In genomic region chr1:200072636-200073285, GRCh38 we compare ENCODE assay signal across 13 cellular contexts. TPM values are rescaled to one million over a fixed set of nuclear protein-coding genes. Genes with fewer than 3 reads are reported as not detected.
DNase-seq lines count a peak whose midpoint lies in the region; ATAC-seq and TF ChIP-seq lines count a peak whose summit lies in the region.
"Had no signal": no experiment of that assay in that cellular context is flagged by ENCODE, and none has a peak within 500 bp of the region (broad histone marks: within the 10 kb centered on the region; RNA-seq: fewer than 3 reads in every experiment).

No MANE protein-coding gene starts in this region.

- no peak overlapping the region for H3K9ac ChIP-seq in KMS-11
- H3K9ac ChIP-seq: BLaER1 treated with 17β-estradiol and CSF1 and Interleukin-3, amounts not matched to agents 10 nM and 100 nM had no signal

- H3K27ac Mint-ChIP-seq in activated naive CD8-positive, alpha-beta T cell treated with anti-CD3 and anti-CD28 coated beads for 36 hours: no peak overlapping the region
- H3K27ac Mint-ChIP-seq: activated naive CD4-positive, alpha-beta T cell treated with anti-CD3 and anti-CD28 coated beads, Interleukin-2, amount 50 U/mL, for 72 hours had no signal

- no peak overlapping the region for H3K4me3 Mint-ChIP-seq in activated naive CD8-positive, alpha-beta T cell treated with anti-CD3 and anti-CD28 coated beads for 36 hours

- no peak overlapping the region; the same call in 1 of the 2 replicates for H2AFZ ChIP-seq in KMS-11 (ENCODE audit: low read depth)

- H3K4me2 ChIP-seq in KMS-11: peak overlapping the region; percentile 72

- intact Hi-C loops in mucosa of descending colon (cut with DNase I, micrococcal nuclease): no loop called here

- no peaks in the 10 kb centered on the region for H3K9me3 ChIP-seq in mucosa of descending colon
- H3K9me3 ChIP-seq: BLaER1 treated with 17β-estradiol and CSF1 and Interleukin-3, amounts not matched to agents 10 nM and 100 nM; right lobe of liver had no signal

- no peaks in the 10 kb centered on the region for H3K4me1 Mint-ChIP-seq in activated naive CD8-positive, alpha-beta T cell treated with anti-CD3 and anti-CD28 coated beads for 36 hours

- H3K9me3 Mint-ChIP-seq in activated naive CD8-positive, alpha-beta T cell treated with anti-CD3 and anti-CD28 coated beads for 36 hours: no peaks in the 10 kb centered on the region
- H3K9me3 Mint-ChIP-seq: activated naive CD4-positive, alpha-beta T cell treated with anti-CD3 and anti-CD28 coated beads, Interleukin-2, amount 50 U/mL, for 72 hours had no signal

- H3K36me3 ChIP-seq in KMS-11 (ENCODE audit: insufficient read depth) (no peaks in the 10 kb centered on the region), mucosa of descending colon (ENCODE audit: low read depth) (no peaks in the 10 kb centered on the region)
- H3K36me3 ChIP-seq: BLaER1 treated with 17β-estradiol and CSF1 and Interleukin-3, amounts not matched to agents 10 nM and 100 nM; right lobe of liver had no signal

- TF ChIP-seq CTCF in GM13976 (IDR thresholded peaks at IDR 0.05; ENCODE audit: borderline replicate concordance, control extremely low read depth, extremely low read depth, insufficient read depth, missing control alignments): no peak
- no peak for TF ChIP-seq CTCF in KMS-11 (conservative IDR thresholded peaks at IDR 0.05; ENCODE audit: low read depth, low read length)
- no peak for TF ChIP-seq CTCF in mucosa of descending colon (IDR thresholded peaks at IDR 0.05)

- peaks cover 44% of the 10 kb centered on the region for H3K27me3 Mint-ChIP-seq in activated naive CD8-positive, alpha-beta T cell treated with anti-CD3 and anti-CD28 coated beads for 36 hours

- ATAC-seq in GM19455 (IDR thresholded peaks at IDR 0.05; ENCODE audit: unreplicated experiment) (peak; percentile 97), HG02885 (IDR thresholded peaks at IDR 0.05; ENCODE audit: poor library complexity, unreplicated experiment) (peak; percentile 96), mucosa of descending colon (no peak)
- ATAC-seq: activated naive CD4-positive, alpha-beta T cell treated with anti-CD3 and anti-CD28 coated beads, Interleukin-2, amount 50 U/mL, for 72 hours had no signal

- in situ Hi-C loops in GM13976 (cut with MboI; ENCODE audit: low sequenced_read_pairs, unreplicated experiment): no loop called here

- H3K4me1 ChIP-seq in KMS-11 (ENCODE audit: low read depth, poor library complexity, severe bottlenecking) (peaks cover 36% of the 10 kb centered on the region), mucosa of descending colon (ENCODE audit: low read depth) (no peaks in the 10 kb centered on the region)

- peak overlapping the region; percentile 12; the same call in 1 of the 2 replicates for H3K27ac ChIP-seq in KMS-11
- H3K27ac ChIP-seq: BLaER1 treated with 17β-estradiol and CSF1 and Interleukin-3, amounts not matched to agents 10 nM and 100 nM; right lobe of liver had no signal

- H3K79me2 ChIP-seq in KMS-11 (ENCODE audit: insufficient read depth, low read depth): no peaks in the 10 kb centered on the region

- H3K4me3 ChIP-seq in KMS-11 (IDR thresholded peaks at IDR 0.05; ENCODE audit: insufficient read depth, low read depth, low read length) (peak overlapping the region; percentile 59), mucosa of descending colon (no peak overlapping the region)
- H3K4me3 ChIP-seq: BLaER1 treated with 17β-estradiol and CSF1 and Interleukin-3, amounts not matched to agents 10 nM and 100 nM; right lobe of liver had no signal

- H4K20me1 ChIP-seq in KMS-11 (ENCODE audit: insufficient read depth): no peaks in the 10 kb centered on the region
- H4K20me1 ChIP-seq: BLaER1 treated with 17β-estradiol and CSF1 and Interleukin-3, amounts not matched to agents 10 nM and 100 nM had no signal

- DNase-seq in GM13976 (ENCODE audit: low spot score) (peak; percentile 30), NCI-H510A (lab: John Stamatoyannopoulos, UW) (no peak), mucosa of descending colon (no peak), NOMO-1 treated with DMSO at 0.1 percent for 48 hours (lab: John Stamatoyannopoulos, UW; ENCODE audit: unreplicated experiment) (no peak)
- no peak for DNase-seq in activated naive CD8-positive, alpha-beta T cell treated with anti-CD3 and anti-CD28 coated beads for 36 hours
- DNase-seq: mammary epithelial cell, NCI-H2171, right lobe of liver had no signal

- no peaks in the 10 kb centered on the region for H3K36me3 Mint-ChIP-seq in activated naive CD8-positive, alpha-beta T cell treated with anti-CD3 and anti-CD28 coated beads for 36 hours
- H3K36me3 Mint-ChIP-seq: activated naive CD4-positive, alpha-beta T cell treated with anti-CD3 and anti-CD28 coated beads, Interleukin-2, amount 50 U/mL, for 72 hours had no signal

- no peaks in the 10 kb centered on the region for H3K27me3 ChIP-seq in KMS-11 (ENCODE audit: insufficient read depth, low read depth)
- H3K27me3 ChIP-seq: BLaER1 treated with 17β-estradiol and CSF1 and Interleukin-3, amounts not matched to agents 10 nM and 100 nM; right lobe of liver had no signal

RNA-seq across cellular contexts. Expression of gene NR5A2, which starts 45.3 kb away (rescaled TPM):
- total RNA-seq in mucosa of descending colon: 10 to 100 TPM; 32.7 to 75.3 (median 47.9) TPM
- total RNA-seq in activated naive CD8-positive, alpha-beta T cell treated with anti-CD3 and anti-CD28 coated beads for 36 hours: under 1 TPM; 0.06 to 0.08 TPM
- total RNA-seq: mammary epithelial cell had no signal

Comparison
In these comparisons a context has a peak if more than half of its experiments do, and no peak if none do; other contexts are left out.
1. RNA of gene NR5A2, which starts 45.3 kb away (total RNA-seq): 32.7 to 75.3 TPM in mucosa of descending colon; 0.06 to 0.08 TPM in activated naive CD8-positive, alpha-beta T cell treated with anti-CD3 and anti-CD28 coated beads for 36 hours; every median in the first group is over 10 times any median in the second.